ENCODE assay signal across 1 cellular context in genomic region chr17:41738077-41738800, GRCh38.
TF ChIP-seq lines count a peak whose summit lies in the region.

No MANE protein-coding gene starts in this region.

TF ChIP-seq in HepG2, 621 proteins besides CTCF, POLR2A, EP300 and RAD21 (continued from another document and continues in another):
- no peak for TF ChIP-seq ZNF770 (CRISPR knock-in tag; IDR thresholded peaks at IDR 0.05)
- no peak for TF ChIP-seq ZBTB14 (CRISPR knock-in tag; IDR thresholded peaks at IDR 0.05)
- no peak for TF ChIP-seq TBP (CRISPR knock-in tag; IDR thresholded peaks at IDR 0.05)
- TF ChIP-seq STAT6 (CRISPR knock-in tag; IDR thresholded peaks at IDR 0.05; ENCODE audit: borderline replicate concordance): peak; percentile 38; the same call in 1 of the 2 replicates
- peak; percentile 98 for TF ChIP-seq SMC3 (IDR thresholded peaks at IDR 0.05; ENCODE audit: low read length)
- peak; percentile 78; the same call in 1 of the 2 replicates for TF ChIP-seq KLF6 (CRISPR knock-in tag; IDR thresholded peaks at IDR 0.05)
- 0 out of 2 replicates have a peak, but pooled peaks have one; percentile 27 for TF ChIP-seq ESRRA (CRISPR knock-in tag; IDR thresholded peaks at IDR 0.05; ENCODE audit: low read depth)
- TF ChIP-seq SMARCE1 (IDR thresholded peaks at IDR 0.05; ENCODE audit: borderline replicate concordance): no peak
- TF ChIP-seq DMAP1 (CRISPR knock-in tag; IDR thresholded peaks at IDR 0.05): peak; percentile 68
- peak; percentile 33; the same call in 1 of the 2 replicates for TF ChIP-seq TARDBP (CRISPR knock-in tag; IDR thresholded peaks at IDR 0.05)
- no peak for TF ChIP-seq HOXA7 (CRISPR knock-in tag; IDR thresholded peaks at IDR 0.05)
- TF ChIP-seq ZNF235 (CRISPR knock-in tag; IDR thresholded peaks at IDR 0.05; ENCODE audit: borderline replicate concordance): no peak
- peak; percentile 81 for TF ChIP-seq ZBTB25 (CRISPR knock-in tag; IDR thresholded peaks at IDR 0.05)
- TF ChIP-seq ZNF331 (CRISPR knock-in tag; IDR thresholded peaks at IDR 0.05): peak; percentile 73; the same call in 1 of the 2 replicates
- peak; percentile 68 for TF ChIP-seq TEAD3 (CRISPR knock-in tag; optimal IDR thresholded peaks at IDR 0.05; ENCODE audit: borderline replicate concordance)
- TF ChIP-seq THAP9 (CRISPR knock-in tag; IDR thresholded peaks at IDR 0.05; ENCODE audit: borderline replicate concordance): no peak
- TF ChIP-seq MZF1 (CRISPR knock-in tag; IDR thresholded peaks at IDR 0.05; ENCODE audit: borderline replicate concordance): no peak
- TF ChIP-seq CHD4 (IDR thresholded peaks at IDR 0.05; ENCODE audit: borderline replicate concordance, low read length): no peak
- TF ChIP-seq IRX3 (CRISPR knock-in tag; IDR thresholded peaks at IDR 0.05; ENCODE audit: borderline replicate concordance, low read depth): no peak
- TF ChIP-seq CCAR2 (optimal IDR thresholded peaks at IDR 0.05; ENCODE audit: low read depth, low read length): no peak
- no peak for TF ChIP-seq TAF1 (CRISPR knock-in tag; IDR thresholded peaks at IDR 0.05)
- TF ChIP-seq ZIK1 (CRISPR knock-in tag; IDR thresholded peaks at IDR 0.05; ENCODE audit: borderline replicate concordance, low read depth): peak; percentile 78; the same call in 1 of the 2 replicates
- peak; percentile 63; the same call in 1 of the 2 replicates for TF ChIP-seq KLF9 (CRISPR knock-in tag; IDR thresholded peaks at IDR 0.05; ENCODE audit: low read depth)
- 0 out of 2 replicates have a peak, but pooled peaks have one; percentile 64 for TF ChIP-seq ZNF430 (CRISPR knock-in tag; IDR thresholded peaks at IDR 0.05)
- no peak for TF ChIP-seq ZFP36L1 (CRISPR knock-in tag; IDR thresholded peaks at IDR 0.05)
- TF ChIP-seq ZNF572 (CRISPR knock-in tag; IDR thresholded peaks at IDR 0.05): no peak
- no peak for TF ChIP-seq AHDC1 (CRISPR knock-in tag; IDR thresholded peaks at IDR 0.05; ENCODE audit: borderline replicate concordance)
- TF ChIP-seq RFXAP (CRISPR knock-in tag; IDR thresholded peaks at IDR 0.05; ENCODE audit: borderline replicate concordance): no peak
- 0 out of 2 replicates have a peak, but pooled peaks have one; percentile 71 for TF ChIP-seq ZNF335 (CRISPR knock-in tag; IDR thresholded peaks at IDR 0.05)
- TF ChIP-seq ETV5 (CRISPR knock-in tag; IDR thresholded peaks at IDR 0.05; ENCODE audit: borderline replicate concordance): peak; percentile 50; the same call in 1 of the 2 replicates
- no peak for TF ChIP-seq AGO2 (optimal IDR thresholded peaks at IDR 0.05; ENCODE audit: low read depth, low read length)
- no peak for TF ChIP-seq NKX3-1 (CRISPR knock-in tag; IDR thresholded peaks at IDR 0.05)
- peak; percentile 55 for TF ChIP-seq FOSL2 (CRISPR knock-in tag; IDR thresholded peaks at IDR 0.05)
- peak; percentile 69; the same call in 1 of the 2 replicates for TF ChIP-seq HBP1 (CRISPR knock-in tag; IDR thresholded peaks at IDR 0.05; ENCODE audit: low read depth)
- TF ChIP-seq HMGXB4 (CRISPR knock-in tag; IDR thresholded peaks at IDR 0.05; ENCODE audit: borderline replicate concordance in 1 of 2, low read depth in 1 of 2): peak; percentile 67 to 92
- peak; percentile 52; the same call in 1 of the 2 replicates for TF ChIP-seq HDAC2 (CRISPR knock-in tag; IDR thresholded peaks at IDR 0.05)
- TF ChIP-seq SOX5 (CRISPR knock-in tag; IDR thresholded peaks at IDR 0.05; ENCODE audit: borderline replicate concordance): peak; percentile 36; the same call in 1 of the 2 replicates
- TF ChIP-seq ZNF570 (CRISPR knock-in tag; IDR thresholded peaks at IDR 0.05; ENCODE audit: borderline replicate concordance): no peak
- TF ChIP-seq ZNF101 (CRISPR knock-in tag; IDR thresholded peaks at IDR 0.05; ENCODE audit: borderline replicate concordance, low read depth): no peak
- TF ChIP-seq ZNF580 (CRISPR knock-in tag; IDR thresholded peaks at IDR 0.05; ENCODE audit: borderline replicate concordance, low read depth): peak; percentile 86; the same call in 1 of the 2 replicates
- no peak for TF ChIP-seq ZNF10 (CRISPR knock-in tag; IDR thresholded peaks at IDR 0.05; ENCODE audit: borderline replicate concordance, low read depth)
- TF ChIP-seq ZNF510 (CRISPR knock-in tag; IDR thresholded peaks at IDR 0.05; ENCODE audit: low read depth): no peak
- TF ChIP-seq NFKB2 (CRISPR knock-in tag; IDR thresholded peaks at IDR 0.05; ENCODE audit: borderline replicate concordance): peak; percentile 63
- TF ChIP-seq ZNF883 (CRISPR knock-in tag; IDR thresholded peaks at IDR 0.05; ENCODE audit: not compliant biosample characterization): peak; percentile 36
